ENCODE assay signal across 29 cellular contexts in genomic region chr2:102597788-102598187, GRCh38. TPM values are rescaled to one million over a fixed set of nuclear protein-coding genes. Genes with fewer than 3 reads are reported as not detected.
"Had no signal": no experiment of that assay in that cellular context is flagged by ENCODE, and none has a peak within 500 bp of the region (broad histone marks: within the 10 kb centered on the region; RNA-seq: fewer than 3 reads in every experiment).

No MANE protein-coding gene starts in this region.

- H3K36me3 ChIP-seq: brain microvascular endothelial cell, cardiac muscle cell had no signal

- H3K27ac ChIP-seq: brain microvascular endothelial cell, cardiac muscle cell, SK-N-MC had no signal

- H3K4me3 ChIP-seq: cardiac muscle cell, SK-N-MC had no signal

- FAIRE-seq: TTC549 had no signal

- DNase-seq: activated CD4-positive, alpha-beta memory T cell treated with anti-CD3 and anti-CD28 coated beads, Interleukin-2, amount 10 ng/mL, durations not matched to agents 7 days and 5 days; activated CD4-positive, alpha-beta T cell treated with anti-CD3 and anti-CD28 coated beads, Interleukin-2, amount 10 ng/mL, durations not matched to agents 7 days and 5 days; activated CD4-positive, CD25-positive, alpha-beta regulatory T cell; activated gamma-delta T cell; activated naive CD4-positive, alpha-beta T cell treated with anti-CD3 and anti-CD28 coated beads for 36 hours; activated T-cell treated with anti-CD3 and anti-CD28 coated beads for 4 hours; activated T-cell treated with anti-CD3 and anti-CD28 coated beads, Interleukin-2, amount 50 U/mL, for 48 hours; brain microvascular endothelial cell; MM.1S; NCI-H1092; NCI-H1417; NCI-H1930; NCI-H2171; NCI-H2227 treated with DMSO at 0.1 percent for 48 hours; NCI-H446 treated with DMSO at 0.1 percent for 48 hours; NCI-H524 treated with DMSO at 0.1 percent for 48 hours; NCI-H748 treated with DMSO at 0.1 percent for 48 hours; OCI-M1; RPMI8226; T-cell; T-helper 2 cell; T1000 had no signal

- ATAC-seq: activated T-helper 17 cell treated with anti-CD3 and anti-CD28 coated beads, Interleukin-2, amount 50 U/mL, for 72 hours; Panc1; Right ventricle myocardium inferior; T-cell had no signal

- H3K27me3 ChIP-seq: brain microvascular endothelial cell, cardiac muscle cell had no signal

RNA-seq across cellular contexts. Expression of gene SLC9A2, which starts 21.6 kb away (rescaled TPM):
- total RNA-seq: activated CD4-positive, alpha-beta memory T cell treated with anti-CD3 and anti-CD28 coated beads, Interleukin-2, amount 10 ng/mL, durations not matched to agents 7 days and 5 days; activated CD4-positive, alpha-beta T cell treated with anti-CD3 and anti-CD28 coated beads, Interleukin-2, amount 10 ng/mL, durations not matched to agents 7 days and 5 days; activated CD8-positive, alpha-beta memory T cell treated with anti-CD3 and anti-CD28 coated beads for 36 hours; activated T-helper 17 cell treated with anti-CD3 and anti-CD28 coated beads, Interleukin-2, amount 50 U/mL, for 72 hours; T-cell had no signal
- polyA plus RNA-seq: cardiac muscle cell had no signal
